1 cellular context compared by ENCODE assay signal in genomic region chr6:31771992-31772358, GRCh38.
TF ChIP-seq lines count a peak whose summit lies in the region.

No MANE protein-coding gene starts in this region.

TF ChIP-seq in IMR-90, 13 proteins besides CTCF, POLR2A, EP300 and RAD21:
- TF ChIP-seq SMC3 (IDR thresholded peaks at IDR 0.05; ENCODE audit: low read depth, low read length) (no peak), BHLHE40 (IDR thresholded peaks at IDR 0.05; ENCODE audit: low read depth, low read length) (0 out of 2 replicates have a peak, but pooled peaks have one; percentile 10), USF2 (IDR thresholded peaks at IDR 0.05; ENCODE audit: low read depth, low read length) (peak; percentile 39; the same call in 1 of the 2 replicates)
